In the genomic region with DNA sequence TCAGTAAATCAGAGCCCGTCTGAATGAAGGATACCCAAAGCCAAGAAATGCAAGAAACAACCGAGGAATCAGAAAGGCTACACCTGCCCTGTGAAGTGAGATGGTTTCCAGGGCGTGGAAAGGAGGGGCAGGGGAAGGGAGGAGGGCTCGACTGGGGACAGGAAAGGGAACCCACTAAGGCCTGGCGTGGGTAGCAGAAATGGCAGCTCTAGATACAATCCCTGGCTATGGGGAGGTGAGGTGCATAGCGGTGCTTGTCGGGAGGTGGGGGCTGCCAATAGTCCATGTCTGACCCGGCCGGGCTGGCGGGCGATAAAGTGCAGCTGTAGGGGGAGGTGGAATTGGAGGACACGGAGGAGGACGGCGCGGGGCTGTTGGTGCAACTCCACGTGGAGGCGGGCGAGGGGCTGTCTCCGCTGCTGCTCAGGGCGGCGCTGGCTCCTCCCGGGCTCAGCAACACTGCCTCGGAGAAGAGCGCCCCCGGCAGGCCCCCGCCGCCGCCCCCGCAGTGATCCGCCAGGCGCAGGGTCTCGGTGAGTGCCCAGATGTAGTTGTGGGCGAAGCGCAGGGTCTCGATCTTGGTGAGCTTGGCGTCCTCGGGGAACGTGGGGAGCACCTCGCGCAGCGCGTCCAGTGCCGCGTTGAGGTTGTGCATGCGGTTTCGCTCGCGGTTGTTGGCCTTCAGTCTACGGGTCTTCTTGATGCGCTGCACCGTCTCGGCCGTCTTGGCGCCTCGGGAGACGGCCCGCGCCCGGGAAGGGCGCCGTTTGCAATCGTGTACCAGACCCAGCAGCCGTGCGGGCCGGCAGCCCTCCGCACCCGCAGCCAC, we compare ENCODE assay signal across 9 cellular contexts. TPM values are rescaled to one million over a fixed set of nuclear protein-coding genes. Genes with fewer than 3 reads are reported as not detected.
DNase-seq lines count a peak whose midpoint lies in the region; ATAC-seq, FAIRE-seq and TF ChIP-seq lines count a peak whose summit lies in the region.
"Had no signal": no experiment of that assay in that cellular context is flagged by ENCODE, and none has a peak within 500 bp of the region (broad histone marks: within the 10 kb centered on the region; RNA-seq: fewer than 3 reads in every experiment).

No MANE protein-coding gene starts in this region.

- no peaks in the 10 kb centered on the region for H3K9me3 ChIP-seq in thyroid gland

- H3K9me3 Mint-ChIP-seq in CD14-positive monocyte: peaks cover 0 to 52% (median 20%) of the 10 kb centered on the region in 7 donors
- peaks cover 7% of the 10 kb centered on the region for H3K9me3 Mint-ChIP-seq in activated CD8-positive, alpha-beta T cell treated with anti-CD3 and anti-CD28 coated beads for 36 hours

- H3K36me3 Mint-ChIP-seq in CD14-positive monocyte: peaks cover 3 to 22% of the 10 kb centered on the region in 2 donors
- peaks cover 10% of the 10 kb centered on the region for H3K36me3 Mint-ChIP-seq in activated CD8-positive, alpha-beta T cell treated with anti-CD3 and anti-CD28 coated beads for 36 hours (ENCODE audit: low read depth)

- no peak for FAIRE-seq in GM19239 (lab: Jason Lieb, UNC)

- CTCF ChIA-PET in activated CD8-positive, alpha-beta T cell treated with anti-CD3 and anti-CD28 coated beads for 36 hours (lab: Charles Lee): interaction anchor here (2.8 to 3.7 kb wide), 3 partner anchors 10 to 416 kb away, joined by 10 to 16 read pairs (median 14); no protein-coding TSS in a partner anchor

- DNase-seq in CD14-positive monocyte (ENCODE audit: low spot score) (no peak), islet precursor cell (peak; percentile 58), thyroid gland (no peak), GM19239 (ENCODE audit: insufficient read length, low spot score) (no peak), C1 segment of cervical spinal cord (lab: John Stamatoyannopoulos, UW) (no peak)
- peak; percentile 22 for DNase-seq in activated CD8-positive, alpha-beta T cell treated with anti-CD3 and anti-CD28 coated beads for 36 hours

- ATAC-seq in GM18909 (IDR thresholded peaks at IDR 0.05; ENCODE audit: poor library complexity, unreplicated experiment) (peak; percentile 11), HG03135 (IDR thresholded peaks at IDR 0.05; ENCODE audit: unreplicated experiment) (peak; percentile 3)
- peak; percentile 25 for ATAC-seq in activated CD8-positive, alpha-beta T cell treated with anti-CD3 and anti-CD28 coated beads for 36 hours

- H3K4me1 Mint-ChIP-seq in CD14-positive monocyte: peaks cover 62% of the 10 kb centered on the region
- peaks cover 46% of the 10 kb centered on the region for H3K4me1 Mint-ChIP-seq in activated CD8-positive, alpha-beta T cell treated with anti-CD3 and anti-CD28 coated beads for 36 hours (ENCODE audit: low read depth)

- 5 to 7% methylated on average over 15 to 16 of the region's 67 CpGs for WGBS in thyroid gland, 2 donors

- H3K27ac ChIP-seq in thyroid gland: no peak overlapping the region

- H3K27me3 Mint-ChIP-seq in CD14-positive monocyte (ENCODE audit: low read depth in 3 of 3): peaks cover 96 to 98% (median 97%) of the 10 kb centered on the region in 3 donors
- H3K27me3 Mint-ChIP-seq in activated CD8-positive, alpha-beta T cell treated with anti-CD3 and anti-CD28 coated beads for 36 hours: peaks cover 81% of the 10 kb centered on the region

- POLR2A ChIA-PET in activated CD8-positive, alpha-beta T cell treated with anti-CD3 and anti-CD28 coated beads for 36 hours (lab: Charles Lee): interaction anchor here (1.1 kb wide), 1 partner anchor 10 kb away, joined by 4 read pairs; no protein-coding TSS in a partner anchor

- TF ChIP-seq POLR2A in thyroid gland (IDR thresholded peaks at IDR 0.05): no peak

- peak overlapping the region; percentile 98 to 99 for H3K4me3 Mint-ChIP-seq in CD14-positive monocyte
- H3K4me3 Mint-ChIP-seq in activated CD8-positive, alpha-beta T cell treated with anti-CD3 and anti-CD28 coated beads for 36 hours: peak overlapping the region; percentile 96

- TF ChIP-seq CTCF in CD14-positive monocyte (IDR thresholded peaks at IDR 0.05): no peak
- no peak for TF ChIP-seq CTCF in activated CD8-positive, alpha-beta T cell treated with anti-CD3 and anti-CD28 coated beads for 36 hours (IDR thresholded peaks at IDR 0.05)
- no peak for TF ChIP-seq CTCF in thyroid gland (IDR thresholded peaks at IDR 0.05)

- H3K36me3 ChIP-seq in thyroid gland: no peaks in the 10 kb centered on the region

- peaks cover 70% of the 10 kb centered on the region for H3K27me3 ChIP-seq in thyroid gland

- H3K4me1 ChIP-seq in thyroid gland: peaks cover 33 to 38% of the 10 kb centered on the region in 2 donors

- peak overlapping the region in 3 of 7 donors; percentile 3 to 69 (median 48) for H3K27ac Mint-ChIP-seq in CD14-positive monocyte
- no peak overlapping the region for H3K27ac Mint-ChIP-seq in activated CD8-positive, alpha-beta T cell treated with anti-CD3 and anti-CD28 coated beads for 36 hours

- intact Hi-C loops in CD14-positive monocyte (cut with micrococcal nuclease): no loop called here
- intact Hi-C loops in activated CD8-positive, alpha-beta T cell treated with anti-CD3 and anti-CD28 coated beads for 36 hours (cut with micrococcal nuclease): loop anchor here (10.0 kb wide), 1 partner anchor 1880 kb away; no protein-coding TSS in a partner anchor
- intact Hi-C loops in thyroid gland (cut with DNase I): no loop called here

- peak overlapping the region in 2 of 3 donors; percentile 12 to 34 for H3K4me3 ChIP-seq in thyroid gland (replicated peaks in 1 of 3)

RNA-seq across cellular contexts. Expression of a gene that starts 1.3 kb away (rescaled TPM):
- polyA plus RNA-seq in CD14-positive monocyte: not detected
- total RNA-seq in activated CD8-positive, alpha-beta T cell treated with anti-CD3 and anti-CD28 coated beads for 36 hours: under 1 TPM; 0.13 to 0.16 TPM
- total RNA-seq in thyroid gland: not detected
- total RNA-seq: T-helper 1 cell treated with Interleukin-12 subunit alpha and Interleukin-12 subunit beta and Interleukin-4 antibody, amounts not matched to agents 30 ng/mL and 1 ng/mL, for 36 hours had no signal

Comparison
In these comparisons a context has a peak if more than half of its experiments do, and no peak if none do; other contexts are left out.
1. DNase-seq: peak in activated CD8-positive, alpha-beta T cell treated with anti-CD3 and anti-CD28 coated beads for 36 hours (single experiment) and islet precursor cell (single experiment); none in CD14-positive monocyte (single experiment), thyroid gland (0 of 2), GM19239 (single experiment) and C1 segment of cervical spinal cord (0 of 14).
2. Peak in every context shown above with its lines, with median percentiles within 50 percentile points of each other: ATAC-seq.